In genomic region chr20:18853216-18853615, GRCh38 we compare ENCODE assay signal across 25 cellular contexts. TPM values are rescaled to one million over a fixed set of nuclear protein-coding genes. Genes with fewer than 3 reads are reported as not detected.
A peak's percentile ranks its signal among the peaks of the same experiment; 100 is the strongest.
DNase-seq lines count a peak whose midpoint lies in the region; TF ChIP-seq lines count a peak whose summit lies in the region.
"Had no signal": no experiment of that assay in that cellular context is flagged by ENCODE, and none has a peak within 500 bp of the region (broad histone marks: within the 10 kb centered on the region; RNA-seq: fewer than 3 reads in every experiment).

No MANE protein-coding gene starts in this region.

- no peaks in the 10 kb centered on the region for H3K9me3 ChIP-seq in HEK293 (ENCODE audit: control insufficient read depth, insufficient read depth, low read depth, low read length)
- peaks cover 11% of the 10 kb centered on the region for H3K9me3 ChIP-seq in adipocyte (ENCODE audit: control insufficient read depth, low read length)
- H3K9me3 ChIP-seq in thyroid gland, result no peaks in the 10 kb centered on the region
- H3K9me3 ChIP-seq: BE2C, BLaER1 had no signal

- POLR2A ChIA-PET in HEK293 (lab: Yijun Ruan, JAX), result no interaction called here

- DNase-seq in adipocyte (ENCODE audit: low read depth) (no peak), epithelial cell of prostate (ENCODE audit: low read depth, low spot score) (no peak), islet precursor cell (no peak), thyroid gland (no peak)
- DNase-seq: 8988T; ACHN; BE2C; C1 segment of cervical spinal cord; CD4-positive, alpha-beta memory T cell; CD4-positive, CD25-positive, alpha-beta regulatory T cell; CD8-positive, alpha-beta memory T cell; COR-L47; DMS 273 treated with DMSO at 0.1 percent for 48 hours; DMS153; DMS53; DMS79; DND-41; EL; GDM1 had no signal

- peaks cover 12% of the 10 kb centered on the region for H3K27me3 ChIP-seq in adipocyte (replicated peaks; ENCODE audit: control insufficient read depth, insufficient read depth, low read length)
- no peaks in the 10 kb centered on the region for H3K27me3 ChIP-seq in thyroid gland
- H3K27me3 ChIP-seq: BLaER1 had no signal

- CTCF ChIA-PET in HEK293 (lab: Yijun Ruan, JAX), result interaction anchor here (1.1 to 1.2 kb wide), 2 partner anchors 46 to 221 kb away, joined by 3 to 4 read pairs; no protein-coding TSS in a partner anchor

- H3K27ac ChIP-seq in HEK293 (ENCODE audit: extremely low read depth, low read depth, low read length), result no peak overlapping the region
- peak overlapping the region; percentile 71 for H3K27ac ChIP-seq in epithelial cell of prostate
- no peak overlapping the region for H3K27ac ChIP-seq in thyroid gland
- H3K27ac ChIP-seq: BLaER1 had no signal

- intact Hi-C loops in thyroid gland (cut with DNase I), result no loop called here

- H3K36me3 ChIP-seq in HEK293 (ENCODE audit: control insufficient read depth in 2 of 2, insufficient read depth in 1 of 2, low read length in 2 of 2) (no peaks in the 10 kb centered on the region), adipocyte (ENCODE audit: control insufficient read depth, insufficient read depth, low read length, severe bottlenecking) (no peaks in the 10 kb centered on the region), thyroid gland (no peaks in the 10 kb centered on the region)
- H3K36me3 ChIP-seq: BE2C, BLaER1 had no signal

- TF ChIP-seq POLR2A in thyroid gland (IDR thresholded peaks at IDR 0.05), result no peak

- H3K4me1 ChIP-seq in HEK293 (ENCODE audit: control insufficient read depth, insufficient read depth, low read length), result no peaks in the 10 kb centered on the region
- H3K4me1 ChIP-seq in adipocyte (ENCODE audit: control insufficient read depth, insufficient read depth, low read length), result peaks cover 47% of the 10 kb centered on the region
- no peaks in the 10 kb centered on the region for H3K4me1 ChIP-seq in thyroid gland
- H3K4me1 ChIP-seq: BE2C, BLaER1 had no signal

- 92% methylated on average over 4 of the region's 4 CpGs for WGBS in thyroid gland, 2 donors

- no peak overlapping the region for H3K4me3 ChIP-seq in HEK293 (ENCODE audit: low read depth, low read length)
- no peak overlapping the region for H3K4me3 ChIP-seq in adipocyte (ENCODE audit: low read length)
- no peak overlapping the region for H3K4me3 ChIP-seq in thyroid gland (replicated peaks in 1 of 3)
- H3K4me3 ChIP-seq: BLaER1, GM12878 had no signal

- H3K9ac ChIP-seq in adipocyte (ENCODE audit: low read length), result peak overlapping the region; percentile 53
- H3K9ac ChIP-seq: BLaER1 had no signal

- TF ChIP-seq CTCF in HEK293 (tag by site-specific recombination; IDR thresholded peaks at IDR 0.05) (no peak), thyroid gland (IDR thresholded peaks at IDR 0.05) (no peak)

TF ChIP-seq in HEK293, 187 proteins besides CTCF, POLR2A, EP300 and RAD21:
- peak; percentile 66 for TF ChIP-seq SETDB1 (IDR thresholded peaks at IDR 0.05; ENCODE audit: insufficient read length, low read length)
- no peak for TF ChIP-seq EGR2 (tag by site-specific recombination; IDR thresholded peaks at IDR 0.05; ENCODE audit: low read depth)
TF ChIP-seq in HEK293: peak in this region for 1.

RNA-seq across cellular contexts. Expression of gene SCP2D1, which starts 39.6 kb away (rescaled TPM):
- not detected for total RNA-seq in thyroid gland
- total RNA-seq: A673; CD4-positive, alpha-beta memory T cell; CD4-positive, CD25-positive, alpha-beta regulatory T cell; CD8-positive, alpha-beta memory T cell; Daoy; G401; GM12878 had no signal
